ENCODE assay signal across 24 cellular contexts in the genomic region with DNA sequence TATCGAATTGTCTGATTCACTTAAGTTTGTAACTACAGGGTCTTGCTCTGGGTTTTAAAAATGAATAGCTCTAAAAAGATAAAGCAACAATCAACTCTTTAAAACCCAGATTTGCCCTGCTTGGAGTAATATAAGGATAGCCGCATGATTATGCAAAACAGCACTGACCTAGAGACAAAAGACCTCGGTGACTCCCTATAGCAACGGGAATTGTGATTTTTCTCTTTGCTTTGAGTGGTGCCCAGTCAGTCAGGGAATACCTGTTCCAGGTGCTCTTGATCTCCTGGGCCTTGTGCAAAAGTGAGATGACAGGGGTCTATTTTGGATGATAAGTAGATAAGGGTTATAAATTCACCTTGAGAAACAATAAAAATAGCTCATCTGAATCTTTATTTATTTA.
"Had no signal": no experiment of that assay in that cellular context is flagged by ENCODE, and none has a peak within 500 bp of the region (broad histone marks: within the 10 kb centered on the region; RNA-seq: fewer than 3 reads in every experiment).

No MANE protein-coding gene starts in this region.

- H3K27ac ChIP-seq: coronary artery, dorsolateral prefrontal cortex, esophagus muscularis mucosa, foreskin keratinocyte, gastroesophageal sphincter, heart left ventricle, left lung, lower lobe of right lung had no signal

- H3K27ac Mint-ChIP-seq: mesothelial cell of epicardium, naive B cell had no signal

- H3K27me3 Mint-ChIP-seq: naive B cell had no signal

- H3K4me1 ChIP-seq: esophagus muscularis mucosa, foreskin keratinocyte, gastroesophageal sphincter, heart left ventricle, left lung, lower lobe of right lung had no signal

- H3K36me3 Mint-ChIP-seq: mesothelial cell of epicardium had no signal

- H3K4me1 Mint-ChIP-seq: mesothelial cell of epicardium; naive B cell; naive thymus-derived CD8-positive, alpha-beta T cell had no signal

- H3K4me3 Mint-ChIP-seq: mesothelial cell of epicardium; naive B cell; naive thymus-derived CD8-positive, alpha-beta T cell had no signal

- FAIRE-seq: colon, endothelial cell of umbilical vein, frontal cortex, islet of Langerhans, keratinocyte had no signal

- H3K9me3 ChIP-seq: esophagus muscularis mucosa, heart left ventricle, left lung, lower lobe of right lung, mucosa of descending colon had no signal

- ATAC-seq: gastroesophageal sphincter; heart left ventricle; left cardiac atrium; left lung; left ventricle myocardium superior; lower lobe of right lung; mucosa of descending colon; naive thymus-derived CD8-positive, alpha-beta T cell had no signal

- DNase-seq: dermis blood vessel endothelial cell; dorsolateral prefrontal cortex; effector CD4-positive, alpha-beta T cell; effector memory CD4-positive, alpha-beta T cell; heart left ventricle; hippocampal formation; left cardiac atrium; left lung; left ventricle myocardium superior; lower lobe of right lung; mesenchymal stem cell; mucosa of descending colon; naive B cell; naive thymus-derived CD8-positive, alpha-beta T cell had no signal

- H3K4me3 ChIP-seq: coronary artery, dorsolateral prefrontal cortex, esophagus muscularis mucosa, gastroesophageal sphincter, heart left ventricle, left lung, lower lobe of right lung, mucosa of descending colon had no signal

- H3K27me3 ChIP-seq: esophagus muscularis mucosa, foreskin keratinocyte, gastroesophageal sphincter, heart left ventricle, left lung had no signal

- H3K36me3 ChIP-seq: esophagus muscularis mucosa, gastroesophageal sphincter, heart left ventricle, left lung, lower lobe of right lung had no signal
